In the genomic region with DNA sequence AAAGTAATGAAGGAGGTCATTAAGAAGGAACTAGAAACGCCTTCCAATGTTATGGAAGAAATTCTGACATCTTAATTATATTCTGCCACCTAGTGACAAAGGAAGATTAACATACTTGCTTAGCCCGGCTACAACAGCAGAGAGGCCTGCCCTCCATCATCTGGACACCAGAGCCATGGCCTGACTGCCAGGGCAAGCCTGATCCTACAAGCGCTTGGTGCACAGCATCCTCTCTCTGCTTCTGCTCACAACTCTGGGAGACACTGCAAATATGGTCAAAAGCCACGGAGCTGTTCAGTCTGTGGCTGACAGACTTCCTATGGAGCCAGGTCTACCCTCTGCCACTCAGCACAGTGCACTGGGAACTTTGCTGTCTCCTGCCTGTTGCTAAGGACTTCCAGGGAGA, we compare ENCODE assay signal across 8 cellular contexts.
DNase-seq lines count a peak whose midpoint lies in the region; ATAC-seq and TF ChIP-seq lines count a peak whose summit lies in the region.

No MANE protein-coding gene starts in this region.

- H3K4me1 ChIP-seq in BLaER1 treated with 17β-estradiol and CSF1 and Interleukin-3, amounts not matched to agents 10 nM and 100 nM = peaks cover 34 to 55% (median 42%) of the 10 kb centered on the region in 10 experiments
- peaks cover 3% of the 10 kb centered on the region for H3K4me1 ChIP-seq in osteoblast (ENCODE audit: insufficient read depth, low read length)

- H3K4me3 Mint-ChIP-seq in activated T-helper 1 cell treated with anti-CD3 and anti-CD28 coated beads, Interleukin-12 subunit alpha, Interleukin-12 subunit beta, Interleukin-2, Interleukin-4 antibody, amounts not matched to agents 30 ng/mL and 10 ng/mL and 1 ng/mL, durations not matched to agents 14 hours and 24 hours and 36 hours = no peak overlapping the region

- no peaks in the 10 kb centered on the region for H3K36me3 Mint-ChIP-seq in activated T-helper 1 cell treated with anti-CD3 and anti-CD28 coated beads, Interleukin-12 subunit alpha, Interleukin-12 subunit beta, Interleukin-2, Interleukin-4 antibody, amounts not matched to agents 30 ng/mL and 10 ng/mL and 1 ng/mL, durations not matched to agents 14 hours and 24 hours and 36 hours (ENCODE audit: low read depth)

- H3K9me3 Mint-ChIP-seq in activated T-helper 1 cell treated with anti-CD3 and anti-CD28 coated beads, Interleukin-12 subunit alpha, Interleukin-12 subunit beta, Interleukin-2, Interleukin-4 antibody, amounts not matched to agents 30 ng/mL and 10 ng/mL and 1 ng/mL, durations not matched to agents 14 hours and 24 hours and 36 hours = no peaks in the 10 kb centered on the region

- H3K4me3 ChIP-seq in BLaER1 treated with 17β-estradiol and CSF1 and Interleukin-3, amounts not matched to agents 10 nM and 100 nM = no peak overlapping the region
- no peak overlapping the region for H3K4me3 ChIP-seq in osteoblast (ENCODE audit: insufficient read depth, low read length)

- H3K79me2 ChIP-seq in osteoblast (ENCODE audit: insufficient read depth, low read length) = no peaks in the 10 kb centered on the region

- peak overlapping the region in 2 of 11 experiments; percentile 26 to 30; a peak in 2 of 22 replicates for H3K9ac ChIP-seq in BLaER1 treated with 17β-estradiol and CSF1 and Interleukin-3, amounts not matched to agents 10 nM and 100 nM

- DNase-seq in NCI-H2196 treated with DMSO at 0.1 percent for 48 hours (lab: John Stamatoyannopoulos, UW; ENCODE audit: unreplicated experiment) (peak; percentile 47), glomerular visceral epithelial cell (ENCODE audit: extremely low spot score) (peak; percentile 65), osteoblast (ENCODE audit: insufficient read length, low spot score, missing footprints) (peak; percentile 65)
- DNase-seq in activated T-cell treated with anti-CD3 and anti-CD28 coated beads, Interleukin-2, amount 50 U/mL, for 48 hours = peak; percentile 31 to 39
- DNase-seq in activated T-helper 1 cell treated with anti-CD3 and anti-CD28 coated beads, Interleukin-12 subunit alpha, Interleukin-12 subunit beta, Interleukin-2, Interleukin-4 antibody, amounts not matched to agents 30 ng/mL and 10 ng/mL and 1 ng/mL, durations not matched to agents 14 hours and 24 hours and 36 hours (ENCODE audit: low spot score) = no peak

- peak overlapping the region in 7 of 11 experiments; percentile 8 to 76 (median 28); a peak in 8 of 22 replicates for H3K27ac ChIP-seq in BLaER1 treated with 17β-estradiol and CSF1 and Interleukin-3, amounts not matched to agents 10 nM and 100 nM
- no peak overlapping the region for H3K27ac ChIP-seq in osteoblast (ENCODE audit: low read depth, low read length)

- no peaks in the 10 kb centered on the region for H4K20me1 ChIP-seq in BLaER1 treated with 17β-estradiol and CSF1 and Interleukin-3, amounts not matched to agents 10 nM and 100 nM
- H4K20me1 ChIP-seq in osteoblast (ENCODE audit: insufficient read depth, low read length) = no peaks in the 10 kb centered on the region

- H3K27me3 Mint-ChIP-seq in activated T-helper 1 cell treated with anti-CD3 and anti-CD28 coated beads, Interleukin-12 subunit alpha, Interleukin-12 subunit beta, Interleukin-2, Interleukin-4 antibody, amounts not matched to agents 30 ng/mL and 10 ng/mL and 1 ng/mL, durations not matched to agents 14 hours and 24 hours and 36 hours (ENCODE audit: insufficient read depth) = no peaks in the 10 kb centered on the region

- peaks cover 0 to 10% (median 0%) of the 10 kb centered on the region in 11 experiments; a peak in 7 of 22 replicates for H3K9me3 ChIP-seq in BLaER1 treated with 17β-estradiol and CSF1 and Interleukin-3, amounts not matched to agents 10 nM and 100 nM (replicated peaks in 1 of 11)
- H3K9me3 ChIP-seq in osteoblast (ENCODE audit: low read depth, low read length) = no peaks in the 10 kb centered on the region

- ATAC-seq in GM18498 (IDR thresholded peaks at IDR 0.05; ENCODE audit: unreplicated experiment) (peak; percentile 82), HG02938 (IDR thresholded peaks at IDR 0.05; ENCODE audit: unreplicated experiment) (peak; percentile 73)

- no peak overlapping the region for H3K27ac Mint-ChIP-seq in activated T-helper 1 cell treated with anti-CD3 and anti-CD28 coated beads, Interleukin-12 subunit alpha, Interleukin-12 subunit beta, Interleukin-2, Interleukin-4 antibody, amounts not matched to agents 30 ng/mL and 10 ng/mL and 1 ng/mL, durations not matched to agents 14 hours and 24 hours and 36 hours

- H3K4me2 ChIP-seq in BLaER1 treated with 17β-estradiol and CSF1 and Interleukin-3, amounts not matched to agents 10 nM and 100 nM = peak overlapping the region in 6 of 11 experiments; percentile 10 to 86 (median 58); a peak in 9 of 22 replicates
- H3K4me2 ChIP-seq in osteoblast (ENCODE audit: insufficient read depth, low read length) = no peak overlapping the region

- no peaks in the 10 kb centered on the region for H3K27me3 ChIP-seq in BLaER1 treated with 17β-estradiol and CSF1 and Interleukin-3, amounts not matched to agents 10 nM and 100 nM
- H3K27me3 ChIP-seq in osteoblast (ENCODE audit: insufficient read depth, low read length) = no peaks in the 10 kb centered on the region

- intact Hi-C loops in activated T-helper 1 cell treated with anti-CD3 and anti-CD28 coated beads, Interleukin-12 subunit alpha, Interleukin-12 subunit beta, Interleukin-2, Interleukin-4 antibody, amounts not matched to agents 30 ng/mL and 10 ng/mL and 1 ng/mL, durations not matched to agents 14 hours and 24 hours and 36 hours (cut with micrococcal nuclease) = loop anchor here (1.0 to 10.0 kb wide), 5 partner anchors 162 to 376 kb away; no protein-coding TSS in a partner anchor

- peak; percentile 58 for TF ChIP-seq CTCF in osteoblast (IDR thresholded peaks at IDR 0.05; ENCODE audit: extremely low read depth, low read depth, low read length)

- peak overlapping the region; percentile 32 for H2AFZ ChIP-seq in osteoblast (ENCODE audit: low read length)

- peaks cover 6% of the 10 kb centered on the region for H3K4me1 Mint-ChIP-seq in activated T-helper 1 cell treated with anti-CD3 and anti-CD28 coated beads, Interleukin-12 subunit alpha, Interleukin-12 subunit beta, Interleukin-2, Interleukin-4 antibody, amounts not matched to agents 30 ng/mL and 10 ng/mL and 1 ng/mL, durations not matched to agents 14 hours and 24 hours and 36 hours (ENCODE audit: low read depth)

- no peaks in the 10 kb centered on the region; a peak in 1 of 22 replicates for H3K36me3 ChIP-seq in BLaER1 treated with 17β-estradiol and CSF1 and Interleukin-3, amounts not matched to agents 10 nM and 100 nM
- H3K36me3 ChIP-seq in osteoblast (ENCODE audit: insufficient read depth, low read length) = no peaks in the 10 kb centered on the region
